21 cellular contexts compared by ENCODE assay signal in the genomic region with DNA sequence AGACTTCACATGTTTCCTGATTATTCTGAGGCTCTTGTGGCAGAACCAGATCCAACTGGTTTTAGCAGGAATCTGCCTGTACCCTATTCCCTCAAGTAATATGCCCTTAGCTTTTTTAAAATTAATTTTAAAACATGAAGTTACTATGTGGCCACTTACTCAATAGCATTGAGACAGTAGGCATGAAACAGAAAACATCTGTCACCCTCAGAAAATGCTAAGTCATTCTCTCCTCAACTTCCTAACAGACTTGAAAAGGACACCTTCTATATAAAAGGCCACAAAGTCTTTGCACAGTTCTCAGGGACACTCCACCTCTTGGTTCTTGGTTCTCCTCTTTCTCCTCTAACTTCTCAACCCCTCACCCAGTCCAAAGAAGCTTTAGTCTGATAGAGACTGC.
DNase-seq lines count a peak whose midpoint lies in the region; ATAC-seq and TF ChIP-seq lines count a peak whose summit lies in the region.
"Had no signal": no experiment of that assay in that cellular context is flagged by ENCODE, and none has a peak within 500 bp of the region (broad histone marks: within the 10 kb centered on the region; RNA-seq: fewer than 3 reads in every experiment).

No MANE protein-coding gene starts in this region.

- no peak overlapping the region for H3K4me3 Mint-ChIP-seq in endodermal cell
- H3K4me3 Mint-ChIP-seq: activated CD4-positive, alpha-beta T cell treated with anti-CD3 and anti-CD28 coated beads for 36 hours; activated T-helper 1 cell treated with anti-CD3 and anti-CD28 coated beads, Interleukin-12 subunit alpha, Interleukin-12 subunit beta, Interleukin-2, Interleukin-4 antibody, amounts not matched to agents 30 ng/mL and 10 ng/mL and 1 ng/mL, durations not matched to agents 14 hours and 24 hours and 36 hours; nephron progenitor cell had no signal

- H3K4me1 Mint-ChIP-seq in endodermal cell = peaks cover 11% of the 10 kb centered on the region
- H3K4me1 Mint-ChIP-seq: activated CD4-positive, alpha-beta T cell treated with anti-CD3 and anti-CD28 coated beads for 36 hours; nephron progenitor cell had no signal

- H3K9ac ChIP-seq in endodermal cell (ENCODE audit: extremely low read depth, low read length, poor library complexity, severe bottlenecking) = no peak overlapping the region

- no peak overlapping the region for H3K27ac Mint-ChIP-seq in endodermal cell
- H3K27ac Mint-ChIP-seq: activated CD4-positive, alpha-beta T cell treated with anti-CD3 and anti-CD28 coated beads for 36 hours; activated naive CD4-positive, alpha-beta T cell treated with anti-CD3 and anti-CD28 coated beads, Interleukin-2, amount 50 U/mL, for 72 hours; activated T-helper 1 cell treated with anti-CD3 and anti-CD28 coated beads, Interleukin-12 subunit alpha, Interleukin-12 subunit beta, Interleukin-2, Interleukin-4 antibody, amounts not matched to agents 30 ng/mL and 10 ng/mL and 1 ng/mL, durations not matched to agents 14 hours and 24 hours and 36 hours; nephron progenitor cell had no signal

- no peaks in the 10 kb centered on the region for H3K4me1 ChIP-seq in uterus
- no peaks in the 10 kb centered on the region for H3K4me1 ChIP-seq in endodermal cell (ENCODE audit: control insufficient read depth, insufficient read depth, low read length)
- H3K4me1 ChIP-seq: foreskin keratinocyte, psoas muscle had no signal

- no peaks in the 10 kb centered on the region for H3K27me3 Mint-ChIP-seq in endodermal cell (ENCODE audit: insufficient read depth)

- H3K27me3 ChIP-seq in uterus = no peaks in the 10 kb centered on the region
- H3K27me3 ChIP-seq in endodermal cell (ENCODE audit: control insufficient read depth, insufficient read depth, low read length, poor library complexity, severe bottlenecking) = no peaks in the 10 kb centered on the region

- no peak for ATAC-seq in HG02973 (IDR thresholded peaks at IDR 0.05; ENCODE audit: unreplicated experiment)
- ATAC-seq: activated CD4-positive, alpha-beta T cell treated with anti-CD3 and anti-CD28 coated beads for 36 hours; activated naive CD4-positive, alpha-beta T cell treated with anti-CD3 and anti-CD28 coated beads, Interleukin-2, amount 50 U/mL, for 72 hours; foreskin keratinocyte; left colon had no signal

- H3K9me3 ChIP-seq in uterus = no peaks in the 10 kb centered on the region
- H3K9me3 ChIP-seq in endodermal cell (ENCODE audit: control insufficient read depth, low read length) = no peaks in the 10 kb centered on the region
- H3K9me3 ChIP-seq: psoas muscle had no signal

- no peaks in the 10 kb centered on the region for H3K36me3 Mint-ChIP-seq in endodermal cell (ENCODE audit: low read depth)
- H3K36me3 Mint-ChIP-seq: activated naive CD4-positive, alpha-beta T cell treated with anti-CD3 and anti-CD28 coated beads, Interleukin-2, amount 50 U/mL, for 72 hours had no signal

- H3K36me3 ChIP-seq in uterus (no peaks in the 10 kb centered on the region), endodermal cell (ENCODE audit: control insufficient read depth, insufficient read depth, low read length) (no peaks in the 10 kb centered on the region)

- TF ChIP-seq CTCF in AG10803 (conservative IDR thresholded peaks at IDR 0.05; ENCODE audit: low read length) (no peak), fibroblast of pulmonary artery (IDR thresholded peaks at IDR 0.05; ENCODE audit: low read length, missing control alignments) (no peak), uterus (IDR thresholded peaks at IDR 0.05) (no peak), endodermal cell (conservative IDR thresholded peaks at IDR 0.05) (no peak)

- TF ChIP-seq POLR2A in uterus (IDR thresholded peaks at IDR 0.05) = no peak

- DNase-seq in AG10803 (ENCODE audit: low read depth) = peak; percentile 6
- peak; percentile 19 for DNase-seq in LHCN-M2 (ENCODE audit: low read depth)
- DNase-seq in SIG-M5 (lab: John Stamatoyannopoulos, UW) = peak; percentile 16
- peak; percentile 47 for DNase-seq in fibroblast of pulmonary artery (ENCODE audit: low read depth)
- no peak for DNase-seq in NCI-H510A (lab: John Stamatoyannopoulos, UW)
- no peak for DNase-seq in uterus
- no peak for DNase-seq in endodermal cell
- DNase-seq: activated CD4-positive, alpha-beta T cell treated with anti-CD3 and anti-CD28 coated beads for 36 hours; foreskin keratinocyte; KG1; left colon; NCI-H1417 treated with DMSO at 0.1 percent for 48 hours; nephron progenitor cell; psoas muscle; small intestine; stimulated activated CD4-positive, alpha-beta T cell treated with anti-CD3 and anti-CD28 coated beads, Interleukin-4, amount 100 ng/mL, for 1 hour; T1000 had no signal

- H3K27ac ChIP-seq in uterus (no peak overlapping the region), endodermal cell (ENCODE audit: low read depth, low read length) (no peak overlapping the region)
- H3K27ac ChIP-seq: C4-2B, foreskin keratinocyte, psoas muscle had no signal

- H3K9me3 Mint-ChIP-seq in endodermal cell = no peaks in the 10 kb centered on the region
- H3K9me3 Mint-ChIP-seq: activated naive CD4-positive, alpha-beta T cell treated with anti-CD3 and anti-CD28 coated beads, Interleukin-2, amount 50 U/mL, for 72 hours; activated T-helper 1 cell treated with anti-CD3 and anti-CD28 coated beads, Interleukin-12 subunit alpha, Interleukin-12 subunit beta, Interleukin-2, Interleukin-4 antibody, amounts not matched to agents 30 ng/mL and 10 ng/mL and 1 ng/mL, durations not matched to agents 14 hours and 24 hours and 36 hours; nephron progenitor cell had no signal

- H3K4me3 ChIP-seq in AG10803 (ENCODE audit: low read length) (no peak overlapping the region), fibroblast of pulmonary artery (replicated peaks; ENCODE audit: low read depth, low read length) (no peak overlapping the region), uterus (no peak overlapping the region), endodermal cell (ENCODE audit: low read length) (no peak overlapping the region)
- H3K4me3 ChIP-seq: psoas muscle had no signal

- intact Hi-C loops in uterus (cut with DNase I; ENCODE audit: low total_unique reads) = no loop called here

Comparison
In these comparisons a context has a peak if more than half of its experiments do, and no peak if none do; other contexts are left out.
1. DNase-seq: peak in AG10803 (single experiment), LHCN-M2 (single experiment), SIG-M5 (single experiment) and fibroblast of pulmonary artery (single experiment); none in NCI-H510A (single experiment), uterus (0 of 2) and endodermal cell (single experiment).